ENCODE assay signal across 18 cellular contexts in the genomic region with DNA sequence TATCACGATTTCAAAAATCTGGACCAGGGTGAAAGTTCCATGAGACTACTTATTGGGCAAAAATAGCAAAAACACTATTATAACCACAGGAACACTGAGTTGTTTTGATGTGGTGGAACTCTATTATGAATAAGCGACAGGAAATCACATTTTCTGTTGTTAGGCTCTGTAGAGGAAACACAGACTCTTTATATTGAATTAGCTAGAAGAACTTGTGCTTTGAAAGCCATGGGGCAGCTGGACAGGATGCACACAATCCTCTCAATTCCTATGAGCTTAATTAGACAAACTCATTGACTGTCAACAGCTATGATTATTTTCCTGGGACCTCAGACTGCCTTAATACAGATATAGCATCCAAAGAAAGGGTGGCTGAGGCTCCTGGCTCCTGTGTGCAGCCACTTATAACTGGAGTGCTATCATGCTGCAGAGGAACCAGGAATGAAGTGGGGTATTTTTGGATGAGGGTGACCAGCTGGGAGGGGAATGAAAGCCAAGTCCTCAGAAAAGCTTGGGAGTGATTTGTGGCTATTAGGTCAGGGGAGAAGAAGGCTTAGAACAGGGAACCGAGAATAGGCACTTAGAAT.
DNase-seq lines count a peak whose midpoint lies in the region; ATAC-seq and TF ChIP-seq lines count a peak whose summit lies in the region.
"Had no signal": no experiment of that assay in that cellular context is flagged by ENCODE, and none has a peak within 500 bp of the region (broad histone marks: within the 10 kb centered on the region; RNA-seq: fewer than 3 reads in every experiment).

No MANE protein-coding gene starts in this region.

- H3K9me3 ChIP-seq in SK-N-SH (no peaks in the 10 kb centered on the region), left ventricle myocardium inferior (replicated peaks) (no peaks in the 10 kb centered on the region), smooth muscle cell (replicated peaks; ENCODE audit: low read depth) (no peaks in the 10 kb centered on the region), transverse colon (no peaks in the 10 kb centered on the region)
- H3K9me3 ChIP-seq: MG63, Peyer's patch had no signal

- H3K4me3 Mint-ChIP-seq in stimulated activated naive CD8-positive, alpha-beta T cell treated with anti-CD3 and anti-CD28 coated beads, Interleukin-15, amount 100 ng/mL, for 72 hours: no peak overlapping the region
- H3K4me3 Mint-ChIP-seq: HFFc6 had no signal

- 9% methylated on average over 3 of the region's 3 CpGs for WGBS in SK-N-SH (ENCODE audit: low lambda C conversion rate)
- WGBS in smooth muscle cell (ENCODE audit: low lambda C conversion rate): 73% methylated on average over 3 of the region's 3 CpGs
- 58 to 70% methylated on average over 2 to 3 of the region's 3 CpGs for WGBS in transverse colon (ENCODE audit: low coverage in 1 of 2), 2 donors

- H3K4me2 ChIP-seq in SK-N-SH (no peak overlapping the region), smooth muscle cell (peak overlapping the region; percentile 33)

- no peak for TF ChIP-seq RAD21 in SK-N-SH (IDR thresholded peaks at IDR 0.05; ENCODE audit: low read length)

- H3K27ac ChIP-seq in SK-N-SH (ENCODE audit: low read depth in 2 of 2, low read length in 1 of 2) (no peak overlapping the region), left ventricle myocardium inferior (replicated peaks) (peak overlapping the region; percentile 17), smooth muscle cell (ENCODE audit: low read depth) (no peak overlapping the region), coronary artery (no peak overlapping the region), transverse colon (no peak overlapping the region)
- H3K27ac ChIP-seq: Peyer's patch had no signal

- no peak for TF ChIP-seq POLR2A in transverse colon (IDR thresholded peaks at IDR 0.05)

- H3K4me3 ChIP-seq in SK-N-SH (ENCODE audit: low read depth in 2 of 2, low read length in 1 of 2) (no peak overlapping the region), left ventricle myocardium inferior (no peak overlapping the region), smooth muscle cell (no peak overlapping the region), coronary artery (no peak overlapping the region), transverse colon (no peak overlapping the region)
- H3K4me3 ChIP-seq: MG63, Peyer's patch had no signal

- CTCF ChIA-PET in SK-N-SH (lab: Yijun Ruan, JAX): interaction anchor here (0.7 to 1.5 kb wide), 5 partner anchors 10 to 34 kb away, joined by 3 to 8 read pairs (median 4); no protein-coding TSS in a partner anchor

- no peak for TF ChIP-seq CTCF in SK-N-SH (IDR thresholded peaks at IDR 0.05)
- TF ChIP-seq CTCF in left ventricle myocardium inferior (IDR thresholded peaks at IDR 0.05; ENCODE audit: borderline replicate concordance): no peak
- no peak for TF ChIP-seq CTCF in smooth muscle cell (IDR thresholded peaks at IDR 0.05; ENCODE audit: borderline replicate concordance, insufficient read depth, poor library complexity, severe bottlenecking)
- no peak for TF ChIP-seq CTCF in coronary artery (IDR thresholded peaks at IDR 0.05)
- TF ChIP-seq CTCF in transverse colon (IDR thresholded peaks at IDR 0.05): no peak

- H3K9ac ChIP-seq in SK-N-SH: no peak overlapping the region
- no peak overlapping the region for H3K9ac ChIP-seq in smooth muscle cell (ENCODE audit: low read depth)

- no peaks in the 10 kb centered on the region for H3K4me1 Mint-ChIP-seq in stimulated activated naive CD8-positive, alpha-beta T cell treated with anti-CD3 and anti-CD28 coated beads, Interleukin-15, amount 100 ng/mL, for 72 hours

- peaks cover 2 to 13% of the 10 kb centered on the region in 2 donors for H3K9me3 Mint-ChIP-seq in stimulated activated naive CD8-positive, alpha-beta T cell treated with anti-CD3 and anti-CD28 coated beads, Interleukin-15, amount 100 ng/mL, for 72 hours

- H2AFZ ChIP-seq in SK-N-SH (ENCODE audit: low read depth): no peak overlapping the region
- no peak overlapping the region for H2AFZ ChIP-seq in smooth muscle cell (ENCODE audit: low read depth)

- H4K20me1 ChIP-seq in SK-N-SH (ENCODE audit: insufficient read depth): no peaks in the 10 kb centered on the region
- H4K20me1 ChIP-seq in smooth muscle cell (ENCODE audit: low read depth): no peaks in the 10 kb centered on the region

- TF ChIP-seq EP300 in SK-N-SH (IDR thresholded peaks at IDR 0.05; ENCODE audit: borderline replicate concordance in 1 of 2, low read depth in 1 of 2, low read length in 1 of 2) (no peak), transverse colon (IDR thresholded peaks at IDR 0.05; ENCODE audit: low read depth) (no peak)

- no peak for ATAC-seq in SK-N-SH treated with all-trans-retinoic acid at 6 μM for 48 hours
- no peak for ATAC-seq in stimulated activated naive CD8-positive, alpha-beta T cell treated with anti-CD3 and anti-CD28 coated beads, Interleukin-15, amount 100 ng/mL, for 72 hours

- no peaks in the 10 kb centered on the region for H3K9me2 ChIP-seq in SK-N-SH

- H3K79me2 ChIP-seq in SK-N-SH (ENCODE audit: insufficient read depth) (no peaks in the 10 kb centered on the region), smooth muscle cell (ENCODE audit: low read depth) (no peaks in the 10 kb centered on the region)

- no peak for DNase-seq in SK-N-SH
- peak; percentile 87 for DNase-seq in NCI-H2029 treated with DMSO at 0.1 percent for 48 hours (lab: John Stamatoyannopoulos, UW)
- DNase-seq in left ventricle myocardium inferior: peak; percentile 16
- DNase-seq in smooth muscle cell (lab: John Stamatoyannopoulos, UW; ENCODE audit: unreplicated experiment): no peak
- no peak for DNase-seq in coronary artery (ENCODE audit: low spot score)
- DNase-seq in stimulated activated naive CD8-positive, alpha-beta T cell treated with anti-CD3 and anti-CD28 coated beads, Interleukin-15, amount 100 ng/mL, for 72 hours: no peak
- no peak for DNase-seq in transverse colon
- DNase-seq: COR-L47, DMS53, HFFc6, IMR-90, Karpas-422, MG63, NCI-H1105 treated with DMSO at 0.1 percent for 48 hours, NCI-H1694 treated with DMSO at 0.1 percent for 48 hours, Peyer's patch, SHP77 had no signal

- H3K27me3 Mint-ChIP-seq in stimulated activated naive CD8-positive, alpha-beta T cell treated with anti-CD3 and anti-CD28 coated beads, Interleukin-15, amount 100 ng/mL, for 72 hours: no peaks in the 10 kb centered on the region

- H3F3A ChIP-seq in SK-N-SH (replicated peaks; ENCODE audit: insufficient read depth) (no peaks in the 10 kb centered on the region), smooth muscle cell (ENCODE audit: low read depth) (no peaks in the 10 kb centered on the region)

- H3K36me3 ChIP-seq in SK-N-SH (replicated peaks in 1 of 2; ENCODE audit: control insufficient read depth in 1 of 2, insufficient read depth in 2 of 2, low read length in 1 of 2): no peaks in the 10 kb centered on the region
- no peaks in the 10 kb centered on the region for H3K36me3 ChIP-seq in left ventricle myocardium inferior
- H3K36me3 ChIP-seq in smooth muscle cell (ENCODE audit: low read depth): no peaks in the 10 kb centered on the region
- no peaks in the 10 kb centered on the region for H3K36me3 ChIP-seq in transverse colon
- H3K36me3 ChIP-seq: MG63, Peyer's patch had no signal

- H3K4me1 ChIP-seq in SK-N-SH (ENCODE audit: control insufficient read depth in 1 of 2, insufficient read depth in 2 of 2, low read depth in 1 of 2, low read length in 1 of 2) (peaks cover 0 to 3% of the 10 kb centered on the region in 2 experiments; a peak in 1 of 4 replicates), left ventricle myocardium inferior (peaks cover 23% of the 10 kb centered on the region), smooth muscle cell (ENCODE audit: low read depth) (no peaks in the 10 kb centered on the region), transverse colon (no peaks in the 10 kb centered on the region)
- H3K4me1 ChIP-seq: Peyer's patch had no signal

- intact Hi-C loops in left ventricle myocardium inferior (cut with micrococcal nuclease): no loop called here
- intact Hi-C loops in transverse colon (cut with DNase I; ENCODE audit: low total_unique reads): no loop called here

- H3K27me3 ChIP-seq in SK-N-SH (ENCODE audit: insufficient read depth) (no peaks in the 10 kb centered on the region), left ventricle myocardium inferior (ENCODE audit: low read depth) (peaks cover 50% of the 10 kb centered on the region), smooth muscle cell (ENCODE audit: low read depth) (peaks cover 8% of the 10 kb centered on the region), transverse colon (no peaks in the 10 kb centered on the region)
- H3K27me3 ChIP-seq: MG63, Peyer's patch had no signal

- no peak overlapping the region for H3K27ac Mint-ChIP-seq in stimulated activated naive CD8-positive, alpha-beta T cell treated with anti-CD3 and anti-CD28 coated beads, Interleukin-15, amount 100 ng/mL, for 72 hours
- H3K27ac Mint-ChIP-seq: HFFc6 had no signal

- POLR2A ChIA-PET in SK-N-SH (lab: Yijun Ruan, JAX): no interaction called here

- in situ Hi-C loops in transverse colon (cut with MboI; ENCODE audit: low pct_ligation_motif_present in 1 of 4, low pct_unique_long_range_greater_than_20kb in 1 of 4, low sequenced_read_pairs in 3 of 4): no loop called here

TF ChIP-seq in SK-N-SH treated with all-trans-retinoic acid at 6 μM for 48 hours, 23 proteins besides CTCF, POLR2A, EP300 and RAD21:
- TF ChIP-seq TCF4 (CRISPR knock-in tag; IDR thresholded peaks at IDR 0.05; ENCODE audit: borderline replicate concordance) (peak; percentile 39; the same call in 1 of the 2 replicates), BACH2 (CRISPR knock-in tag; IDR thresholded peaks at IDR 0.05; ENCODE audit: borderline replicate concordance) (no peak)
TF ChIP-seq in SK-N-SH treated with all-trans-retinoic acid at 6 μM for 48 hours: peak in this region for 1.

TF ChIP-seq in SK-N-SH, 30 proteins besides CTCF, POLR2A, EP300 and RAD21:
- TF ChIP-seq EZH2phosphoT487 (IDR thresholded peaks at IDR 0.05; ENCODE audit: borderline replicate concordance, low read depth): no peak
- no peak for TF ChIP-seq MEF2A (IDR thresholded peaks at IDR 0.05; ENCODE audit: borderline replicate concordance, low read depth)
- no peak for TF ChIP-seq YY1 (IDR thresholded peaks at IDR 0.05; ENCODE audit: low read depth)
- TF ChIP-seq FOSL2 (IDR thresholded peaks at IDR 0.05; ENCODE audit: borderline replicate concordance, low read depth): no peak
- no peak for TF ChIP-seq TEAD4 (IDR thresholded peaks at IDR 0.05; ENCODE audit: borderline replicate concordance, insufficient read depth)
TF ChIP-seq in SK-N-SH: peak in this region for 0.

Comparison
In these comparisons a context has a peak if more than half of its experiments do, and no peak if none do; other contexts are left out.
1. DNase-seq: peak in NCI-H2029 treated with DMSO at 0.1 percent for 48 hours (single experiment) and left ventricle myocardium inferior (single experiment); none in SK-N-SH (single experiment), smooth muscle cell (single experiment), coronary artery (single experiment), stimulated activated naive CD8-positive, alpha-beta T cell treated with anti-CD3 and anti-CD28 coated beads, Interleukin-15, amount 100 ng/mL, for 72 hours (0 of 2) and transverse colon (single experiment).